Comparison of ENCODE assay signal across 14 cellular contexts in genomic region chrX:147914609-147915008, GRCh38. TPM values are rescaled to one million over a fixed set of nuclear protein-coding genes. Genes with fewer than 3 reads are reported as not detected.
DNase-seq lines count a peak whose midpoint lies in the region; ATAC-seq, FAIRE-seq and TF ChIP-seq lines count a peak whose summit lies in the region.
"Had no signal": no experiment of that assay in that cellular context is flagged by ENCODE, and none has a peak within 500 bp of the region (broad histone marks: within the 10 kb centered on the region; RNA-seq: fewer than 3 reads in every experiment).

No MANE protein-coding gene starts in this region.

- intact Hi-C loops in Calu3 (cut with micrococcal nuclease; ENCODE audit: unreplicated experiment), result no loop called here
- intact Hi-C loops in GM12878 (cut with micrococcal nuclease; ENCODE audit: unreplicated experiment), result no loop called here
- intact Hi-C loops in sciatic nerve (cut with DNase I), result no loop called here

- WGBS in GM12878 (ENCODE audit: insufficient coverage, insufficient replicate concordance, low lambda C conversion rate, missing lambda C conversion rate), result 72% methylated on average over 3 of the region's 3 CpGs

- H3K4me3 Mint-ChIP-seq in Calu3 (ENCODE audit: low read depth, unreplicated experiment), result peak overlapping the region; percentile 97
- peak overlapping the region; percentile 92 for H3K4me3 Mint-ChIP-seq in osteocyte (ENCODE audit: unreplicated experiment)

- ATAC-seq in GM12878 (no peak), sciatic nerve (no peak)
- ATAC-seq: gastroesophageal sphincter had no signal

- no peak for TF ChIP-seq EP300 in GM12878 (IDR thresholded peaks at IDR 0.05; ENCODE audit: borderline replicate concordance in 1 of 2, control insufficient read depth in 1 of 2, low read depth in 2 of 2, low read length in 2 of 2)

- CTCF ChIA-PET in Calu3 (lab: Charles Lee) (no interaction called here), GM12878 (lab: Yijun Ruan, JAX) (no interaction called here)

- H3K36me3 ChIP-seq in Karpas-422 (ENCODE audit: insufficient read depth, low read length) (no peaks in the 10 kb centered on the region), GM12878 (ENCODE audit: control insufficient read depth in 2 of 2, insufficient read depth in 2 of 2, low read length in 1 of 2) (no peaks in the 10 kb centered on the region)
- H3K36me3 ChIP-seq in effector memory CD4-positive, alpha-beta T cell (ENCODE audit: control insufficient read depth, insufficient read depth, low read length), result no peaks in the 10 kb centered on the region
- H3K36me3 ChIP-seq: gastroesophageal sphincter, Peyer's patch had no signal

- H3K27ac ChIP-seq in Karpas-422 (ENCODE audit: low read length), result no peak overlapping the region
- no peak overlapping the region for H3K27ac ChIP-seq in GM12878 (ENCODE audit: control insufficient read depth, insufficient read depth)
- H3K27ac ChIP-seq in effector memory CD4-positive, alpha-beta T cell (ENCODE audit: insufficient read depth, low read length, poor library complexity, severe bottlenecking), result no peak overlapping the region
- H3K27ac ChIP-seq in substantia nigra (ENCODE audit: low read depth, low read length, poor library complexity, severe bottlenecking), result no peak overlapping the region
- H3K27ac ChIP-seq: gastroesophageal sphincter, Peyer's patch had no signal

- H3K9me2 ChIP-seq in Karpas-422 (replicated peaks; ENCODE audit: insufficient read depth, low read length), result no peaks in the 10 kb centered on the region

- H4K20me1 ChIP-seq in Karpas-422 (ENCODE audit: insufficient read depth, low read depth, low read length), result no peaks in the 10 kb centered on the region
- no peaks in the 10 kb centered on the region for H4K20me1 ChIP-seq in GM12878 (ENCODE audit: control insufficient read depth, insufficient read depth)

- no peak for TF ChIP-seq POLR2A in GM12878 (IDR thresholded peaks at IDR 0.05; ENCODE audit: low read depth, low read length)

- peaks cover 15% of the 10 kb centered on the region for H3K4me1 Mint-ChIP-seq in Calu3 (ENCODE audit: low read depth, unreplicated experiment)
- H3K4me1 Mint-ChIP-seq in osteocyte (ENCODE audit: unreplicated experiment), result peaks cover 46% of the 10 kb centered on the region

- BruUV-seq in Calu3 (replicated peaks; lab: Mats Ljungman, UMichigan) (no TSS peak), GM12878 (replicated peaks; lab: Mats Ljungman, UMichigan) (no TSS peak)

- TF ChIP-seq CTCF in Calu3 (IDR thresholded peaks at IDR 0.05; ENCODE audit: unreplicated experiment) (no peak), GM12878 (IDR thresholded peaks at IDR 0.05 in 2 of 3, conservative IDR thresholded peaks at IDR 0.05 in 1 of 3; ENCODE audit: control insufficient read depth in 2 of 3, extremely low read depth in 1 of 3, insufficient read depth in 1 of 3, low read depth in 3 of 3, low read length in 3 of 3) (no peak), osteocyte (IDR thresholded peaks at IDR 0.05) (no peak)

- DNase-seq in Calu3 (no peak), Karpas-422 (no peak), GM12878 (ENCODE audit: low read depth, low spot score) (no peak), osteocyte (ENCODE audit: extremely low spot score, unreplicated experiment) (no peak), substantia nigra (lab: John Stamatoyannopoulos, UW) (no peak), sciatic nerve (ENCODE audit: low spot score) (no peak)
- DNase-seq in effector memory CD4-positive, alpha-beta T cell, result no peak
- DNase-seq: activated CD8-positive, alpha-beta memory T cell treated with anti-CD3 and anti-CD28 coated beads for 24 hours; amniotic stem cell; DMS 273 treated with DMSO at 0.1 percent for 48 hours; kidney glomerular epithelial cell; MG63; Peyer's patch had no signal

- H3K27me3 ChIP-seq in Karpas-422 (ENCODE audit: low read length), result no peaks in the 10 kb centered on the region
- no peaks in the 10 kb centered on the region for H3K27me3 ChIP-seq in GM12878 (replicated peaks in 1 of 2; ENCODE audit: control insufficient read depth in 2 of 2, insufficient read depth in 2 of 2, low read length in 1 of 2)
- H3K27me3 ChIP-seq in effector memory CD4-positive, alpha-beta T cell (replicated peaks; ENCODE audit: control insufficient read depth, insufficient read depth, low read length, poor library complexity, severe bottlenecking), result no peaks in the 10 kb centered on the region
- H3K27me3 ChIP-seq: gastroesophageal sphincter, MG63, Peyer's patch had no signal

- H3K36me3 Mint-ChIP-seq in Calu3 (ENCODE audit: insufficient read depth, unreplicated experiment) (peaks cover 26% of the 10 kb centered on the region), osteocyte (ENCODE audit: unreplicated experiment) (no peaks in the 10 kb centered on the region)

- H3K9me3 ChIP-seq in Karpas-422 (ENCODE audit: low read length) (no peaks in the 10 kb centered on the region), GM12878 (replicated peaks; ENCODE audit: control insufficient read depth, insufficient read depth, low read length) (no peaks in the 10 kb centered on the region)
- no peaks in the 10 kb centered on the region for H3K9me3 ChIP-seq in effector memory CD4-positive, alpha-beta T cell (ENCODE audit: control insufficient read depth, low read length)
- H3K9me3 ChIP-seq: gastroesophageal sphincter, MG63, Peyer's patch had no signal

- FAIRE-seq in GM12878 (lab: Jason Lieb, UNC), result no peak

- H3K4me2 ChIP-seq in Karpas-422 (ENCODE audit: low read depth, low read length, poor library complexity, severe bottlenecking) (peak overlapping the region; percentile 57), GM12878 (ENCODE audit: control insufficient read depth, insufficient read depth) (peak overlapping the region; percentile 57; the same call in 1 of the 2 replicates)

- H3K9ac ChIP-seq in Karpas-422 (ENCODE audit: low read length) (no peak overlapping the region), GM12878 (ENCODE audit: control insufficient read depth, insufficient read depth, low read length) (no peak overlapping the region)

- H3K79me2 ChIP-seq in Karpas-422 (ENCODE audit: low read length) (peaks cover 76% of the 10 kb centered on the region), GM12878 (ENCODE audit: control insufficient read depth, insufficient read depth, low read length) (peaks cover 52% of the 10 kb centered on the region)

- TF ChIP-seq RAD21 in GM12878 (IDR thresholded peaks at IDR 0.05; ENCODE audit: insufficient read depth, low read depth, low read length), result no peak

- H3K9me3 Mint-ChIP-seq in Calu3 (ENCODE audit: low read depth, unreplicated experiment), result no peaks in the 10 kb centered on the region
- peaks cover 6% of the 10 kb centered on the region for H3K9me3 Mint-ChIP-seq in osteocyte (ENCODE audit: unreplicated experiment)

- H3K27ac Mint-ChIP-seq in Calu3 (ENCODE audit: unreplicated experiment), result no peak overlapping the region
- H3K27ac Mint-ChIP-seq in osteocyte (ENCODE audit: unreplicated experiment), result no peak overlapping the region

- in situ Hi-C loops in GM12878 (cut with MboI), result no loop called here

- SMC1A ChIA-PET in GM12878 (lab: Charles Lee; ENCODE audit: uncharacterized antibody, unreplicated experiment), result no interaction called here

- H2AFZ ChIP-seq in Karpas-422 (ENCODE audit: low read length), result no peak overlapping the region
- no peak overlapping the region for H2AFZ ChIP-seq in GM12878 (ENCODE audit: control insufficient read depth, low read depth, low read length)

- no peaks in the 10 kb centered on the region for H3K27me3 Mint-ChIP-seq in Calu3 (ENCODE audit: unreplicated experiment)
- H3K27me3 Mint-ChIP-seq in osteocyte (ENCODE audit: unreplicated experiment), result no peaks in the 10 kb centered on the region

- POLR2A ChIA-PET in GM12878 (lab: Charles Lee), result no interaction called here

- H3K4me3 ChIP-seq in Karpas-422 (ENCODE audit: low read length), result no peak overlapping the region
- H3K4me3 ChIP-seq in GM12878, result 0 out of 2 replicates have a peak overlapping the region, but pooled peaks have one; percentile 9
- no peak overlapping the region for H3K4me3 ChIP-seq in effector memory CD4-positive, alpha-beta T cell (ENCODE audit: insufficient read depth, low read depth, low read length, poor library complexity, severe bottlenecking)
- H3K4me3 ChIP-seq: gastroesophageal sphincter had no signal

- RAD21 ChIA-PET in GM12878 (lab: Charles Lee; ENCODE audit: unreplicated experiment), result no interaction called here

- H3K4me1 ChIP-seq in Karpas-422 (ENCODE audit: low read length) (peaks cover 60% of the 10 kb centered on the region), GM12878 (ENCODE audit: control insufficient read depth, insufficient read depth, low read length) (no peaks in the 10 kb centered on the region)
- H3K4me1 ChIP-seq in effector memory CD4-positive, alpha-beta T cell (ENCODE audit: control insufficient read depth, insufficient read depth, low read length, poor library complexity, severe bottlenecking), result peaks cover 11% of the 10 kb centered on the region

TF ChIP-seq in GM12878, 131 proteins besides CTCF, POLR2A, EP300 and RAD21 (continues in another document):
- no peak for TF ChIP-seq HDAC6 (IDR thresholded peaks at IDR 0.05; ENCODE audit: unreplicated experiment)
- no peak for TF ChIP-seq POU2F2 (IDR thresholded peaks at IDR 0.05; ENCODE audit: borderline replicate concordance, low read depth, low read length)
- TF ChIP-seq POLR2AphosphoS5 (IDR thresholded peaks at IDR 0.05; ENCODE audit: low read length), result no peak
- no peak for TF ChIP-seq JUNB (IDR thresholded peaks at IDR 0.05)
- TF ChIP-seq ZSCAN29 (IDR thresholded peaks at IDR 0.05), result no peak
- no peak for TF ChIP-seq RCOR1 (conservative IDR thresholded peaks at IDR 0.05; ENCODE audit: low read depth, low read length)

RNA-seq across cellular contexts. Expression of gene FMR1, which starts 2.9 kb away (rescaled TPM):
- total RNA-seq in Calu3 (2022) (61.9 and 66.5 TPM in 2 replicates), GM12878 (2014; rRNA removed) (16.2 and 22.0 TPM in 2 replicates), GM12878 (2014; rRNA removed; fragmentation: Illumina TruSeq; extraction: Trizol) (20.5 and 22.5 TPM in 2 replicates), GM12878 (2021) (22.9 and 26.4 TPM in 2 replicates), osteocyte (59.8 and 63.4 TPM in 2 replicates), sciatic nerve (57.9 TPM)
- total RNA-seq in Karpas-422 (2014; rRNA removed; shearing (Covaris generic); ENCODE audit: low replicate concordance), result 36.5 and 36.6 TPM in 2 replicates
- total RNA-seq in GM12878 (2013; cell fraction: nucleolus; rRNA removed), result 127 and 142 TPM in 2 replicates
- polyA plus RNA-seq in GM12878 (2011; ENCODE audit: low read depth), result 20.1 TPM
- polyA plus RNA-seq in GM12878 (2011; rRNA removed) (37.5 and 59.3 TPM in 2 replicates), GM12878 (2014; fragmentation: Illumina TruSeq; extraction: Trizol) (26.7 and 32.2 TPM in 2 replicates), GM12878 (2014; fragmentation: Nextera tagmentation; extraction: Ambion mirVana) (10 to 100 TPM in 1 of 2 experiments, 1 to 10 TPM in 1; 7.9 to 12.6 TPM), GM12878 (2014; rRNA removed) (18.6 and 23.4 TPM in 2 replicates), GM12878 (2016; fragmentation: Nextera tagmentation; extraction: Ambion mirVana) (10 to 100 TPM; 10.3 to 10.8 TPM)
- polyA plus RNA-seq in GM12878 (2011; cell fraction: cytosol; rRNA removed), result 13.4 and 15.2 TPM in 2 replicates
- 62.8 and 72.5 TPM in 2 replicates for polyA plus RNA-seq in GM12878 (2011; cell fraction: nucleus; rRNA removed)
- polyA plus RNA-seq in GM12878 (2012), result 24.3 and 32.4 TPM in 2 replicates
- 30.7 and 34.0 TPM in 2 replicates for polyA minus RNA-seq in GM12878 (2011; rRNA and poly(A)+ RNA removed)
- polyA minus RNA-seq in GM12878 (2011; cell fraction: cytosol; rRNA and poly(A)+ RNA removed), result 14.7 and 16.8 TPM in 2 replicates
- 30.3 and 48.3 TPM in 2 replicates for polyA minus RNA-seq in GM12878 (2011; cell fraction: nucleus; rRNA and poly(A)+ RNA removed)
